25 cellular contexts compared by ENCODE assay signal in genomic region chr15:27066446-27066845, GRCh38.
"Had no signal": no experiment of that assay in that cellular context is flagged by ENCODE, and none has a peak within 500 bp of the region (broad histone marks: within the 10 kb centered on the region; RNA-seq: fewer than 3 reads in every experiment).

No MANE protein-coding gene starts in this region.

- H3K4me3 ChIP-seq: colonic mucosa, coronary artery, dorsolateral prefrontal cortex, esophagus muscularis mucosa, esophagus squamous epithelium, gastrocnemius medialis, gastroesophageal sphincter, heart left ventricle, heart right ventricle had no signal

- H3K36me3 ChIP-seq: colonic mucosa, esophagus muscularis mucosa, esophagus squamous epithelium, gastrocnemius medialis, gastroesophageal sphincter, heart left ventricle, heart right ventricle had no signal

- H3K4me1 ChIP-seq: colonic mucosa, esophagus muscularis mucosa, esophagus squamous epithelium, foreskin keratinocyte, gastrocnemius medialis, gastroesophageal sphincter, heart left ventricle, heart right ventricle had no signal

- DNase-seq: colonic mucosa; cortex of kidney; dermis blood vessel endothelial cell; dorsolateral prefrontal cortex; effector CD4-positive, alpha-beta T cell; effector CD8-positive, alpha-beta T cell; effector memory CD4-positive, alpha-beta T cell; effector memory CD8-positive, alpha-beta T cell; endodermal cell; erythroblast; esophagus squamous epithelium; foreskin fibroblast; foreskin keratinocyte; foreskin melanocyte; gastrocnemius medialis; glutamatergic neuron; head of caudate nucleus; heart left ventricle; heart right ventricle had no signal

- H3K27me3 Mint-ChIP-seq: dendritic cell treated with granulocyte-macrophage colony-stimulating factor and Interleukin-4, amounts not matched to agents 40 ng/mL and 50 ng/mL, for 4 days; effector memory CD8-positive, alpha-beta T cell had no signal

- H3K27me3 ChIP-seq: colonic mucosa, esophagus muscularis mucosa, esophagus squamous epithelium, foreskin keratinocyte, gastrocnemius medialis had no signal

- H3K9me3 ChIP-seq: colonic mucosa, gastrocnemius medialis had no signal

- H3K27ac Mint-ChIP-seq: dendritic cell treated with granulocyte-macrophage colony-stimulating factor and Interleukin-4, amounts not matched to agents 40 ng/mL and 50 ng/mL, for 4 days; effector memory CD8-positive, alpha-beta T cell; endodermal cell had no signal

- ATAC-seq: effector memory CD8-positive, alpha-beta T cell; esophagus mucosa; foreskin keratinocyte; gastrocnemius medialis; gastroesophageal sphincter; heart left ventricle; heart right ventricle had no signal

- H3K4me3 Mint-ChIP-seq: dendritic cell treated with granulocyte-macrophage colony-stimulating factor and Interleukin-4, amounts not matched to agents 40 ng/mL and 50 ng/mL, for 4 days; effector memory CD8-positive, alpha-beta T cell; endodermal cell had no signal

- H3K27ac ChIP-seq: colonic mucosa, coronary artery, dorsolateral prefrontal cortex, epithelial cell of prostate, esophagus muscularis mucosa, esophagus squamous epithelium, foreskin keratinocyte, gastrocnemius medialis, gastroesophageal sphincter, heart left ventricle, heart right ventricle had no signal
